ENCODE assay signal across 19 cellular contexts in the genomic region with DNA sequence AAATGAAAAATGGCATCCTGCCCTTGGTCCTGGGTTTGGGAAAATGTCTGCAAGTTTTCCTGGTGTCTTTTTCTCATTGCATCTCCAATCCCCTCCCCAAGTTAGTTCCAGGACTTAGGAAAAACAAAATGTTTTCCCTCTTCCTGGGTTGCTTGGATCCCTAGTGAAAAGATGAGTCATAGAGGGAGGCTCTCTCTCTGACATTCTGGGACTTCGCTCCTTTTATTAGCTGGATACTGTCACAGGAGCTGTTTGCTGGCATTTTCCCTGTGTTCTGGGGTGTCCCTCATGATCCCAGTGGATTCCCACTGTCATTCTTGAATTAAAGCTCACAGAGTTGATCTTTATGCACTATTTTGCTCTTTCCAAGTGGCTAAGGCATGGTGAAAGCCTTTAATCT.
"Had no signal": no experiment of that assay in that cellular context is flagged by ENCODE, and none has a peak within 500 bp of the region (broad histone marks: within the 10 kb centered on the region; RNA-seq: fewer than 3 reads in every experiment).

No MANE protein-coding gene starts in this region.

- H3K9me3 ChIP-seq: prostate gland, sigmoid colon, suprapubic skin, transverse colon had no signal

- H3K36me3 Mint-ChIP-seq: memory B cell, naive B cell had no signal

- H3K27ac Mint-ChIP-seq: memory B cell; naive B cell; natural killer cell treated with Interleukin-12 subunit alpha and Interleukin-12 subunit beta and Interleukin-15 and Interleukin-18, amount 100 ng/mL, for 72 hours; stimulated activated naive CD8-positive, alpha-beta T cell treated with anti-CD3 and anti-CD28 coated beads, Interleukin-15, amount 100 ng/mL, for 72 hours had no signal

- H3K4me3 Mint-ChIP-seq: memory B cell; naive B cell; natural killer cell treated with Interleukin-12 subunit alpha and Interleukin-12 subunit beta and Interleukin-15 and Interleukin-18, amount 100 ng/mL, for 72 hours; neural crest cell; stimulated activated naive CD8-positive, alpha-beta T cell treated with anti-CD3 and anti-CD28 coated beads, Interleukin-15, amount 100 ng/mL, for 72 hours had no signal

- H3K4me1 ChIP-seq: prostate gland, sigmoid colon, suprapubic skin had no signal

- H3K4me1 Mint-ChIP-seq: memory B cell; naive B cell; stimulated activated naive CD8-positive, alpha-beta T cell treated with anti-CD3 and anti-CD28 coated beads, Interleukin-15, amount 100 ng/mL, for 72 hours had no signal

- H3K4me3 ChIP-seq: dorsolateral prefrontal cortex, lung, prostate gland, sigmoid colon, suprapubic skin, transverse colon had no signal

- ATAC-seq: left lobe of liver; natural killer cell treated with Interleukin-12 subunit alpha and Interleukin-12 subunit beta and Interleukin-15 and Interleukin-18, amount 100 ng/mL, for 72 hours; right cardiac atrium; stimulated activated naive CD8-positive, alpha-beta T cell treated with anti-CD3 and anti-CD28 coated beads, Interleukin-15, amount 100 ng/mL, for 72 hours had no signal

- DNase-seq: dorsolateral prefrontal cortex; effector CD4-positive, alpha-beta T cell; kidney; naive B cell; right cardiac atrium; sigmoid colon; stimulated activated CD4-positive, alpha-beta T cell treated with anti-CD3 and anti-CD28 coated beads, Interleukin-15, amount 100 ng/mL, for 24 hours; stimulated activated CD4-positive, alpha-beta T cell treated with anti-CD3 and anti-CD28 coated beads, Interleukin-2, amount 100 ng/mL, for 48 hours; stimulated activated CD8-positive, alpha-beta memory T cell treated with anti-CD3 and anti-CD28 coated beads, Interleukin-4, amount 100 ng/mL, for 48 hours; stimulated activated naive CD4-positive, alpha-beta T cell; stimulated activated naive CD8-positive, alpha-beta T cell treated with anti-CD3 and anti-CD28 coated beads, Interleukin-15, amount 100 ng/mL, for 72 hours; transverse colon had no signal

- H3K27me3 Mint-ChIP-seq: memory B cell; naive B cell; natural killer cell treated with Interleukin-12 subunit alpha and Interleukin-12 subunit beta and Interleukin-15 and Interleukin-18, amount 100 ng/mL, for 72 hours; stimulated activated naive CD8-positive, alpha-beta T cell treated with anti-CD3 and anti-CD28 coated beads, Interleukin-15, amount 100 ng/mL, for 72 hours had no signal

- H3K36me3 ChIP-seq: prostate gland, sigmoid colon, suprapubic skin, transverse colon had no signal

- H3K27ac ChIP-seq: dorsolateral prefrontal cortex, prostate gland, sigmoid colon, suprapubic skin, transverse colon had no signal

- H3K27me3 ChIP-seq: sigmoid colon, suprapubic skin, transverse colon had no signal
